ENCODE assay signal across 8 cellular contexts in the genomic region with DNA sequence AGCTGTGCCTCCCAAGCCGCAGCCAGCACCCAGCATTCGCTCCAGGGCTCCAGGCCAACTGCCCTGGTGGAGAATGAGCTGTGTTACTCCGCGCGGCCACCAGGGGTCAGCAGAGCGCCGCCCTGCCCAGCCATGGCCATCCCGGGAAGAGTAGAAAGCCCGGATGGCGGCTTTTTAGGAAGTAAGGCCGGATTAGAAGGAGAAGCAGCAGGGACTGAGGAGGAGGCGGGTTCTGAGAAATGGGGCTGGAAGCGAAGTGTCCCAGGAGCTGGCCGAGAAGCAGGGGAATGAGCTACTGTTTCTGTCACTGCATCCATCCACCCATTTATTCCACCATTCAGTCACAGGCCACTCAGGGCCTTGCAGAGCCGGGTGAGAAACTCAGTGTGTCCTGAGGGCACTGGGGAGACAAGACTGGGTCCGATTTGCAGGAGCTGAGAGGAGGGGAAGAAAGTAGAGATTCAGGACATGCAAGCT. TPM values are rescaled to one million over a fixed set of nuclear protein-coding genes. Genes with fewer than 3 reads are reported as not detected.
DNase-seq lines count a peak whose midpoint lies in the region; ATAC-seq and TF ChIP-seq lines count a peak whose summit lies in the region.

No MANE protein-coding gene starts in this region.

- no peak overlapping the region for H3K27ac ChIP-seq in breast epithelium

- no peaks in the 10 kb centered on the region for H3K9me3 Mint-ChIP-seq in activated B cell treated with CpG ODN at 0.5 μM for 24 hours

- H3K36me3 Mint-ChIP-seq in activated B cell treated with CpG ODN at 0.5 μM for 24 hours (ENCODE audit: low read depth), result no peaks in the 10 kb centered on the region

- H3K4me3 Mint-ChIP-seq in activated B cell treated with CpG ODN at 0.5 μM for 24 hours, result no peak overlapping the region

- TF ChIP-seq CTCF in GM12874 (IDR thresholded peaks at IDR 0.05; ENCODE audit: insufficient read depth, low read depth, low read length), result peak; percentile 99
- TF ChIP-seq CTCF in activated B cell treated with CpG ODN at 0.5 μM for 24 hours (IDR thresholded peaks at IDR 0.05), result peak; percentile 99
- TF ChIP-seq CTCF in breast epithelium (IDR thresholded peaks at IDR 0.05), result peak; percentile 90 to 99 (median 93)

- no peaks in the 10 kb centered on the region for H3K27me3 ChIP-seq in breast epithelium

- peak overlapping the region in 2 of 3 donors; percentile 8 to 17 for H3K4me3 ChIP-seq in breast epithelium

- H3K27ac Mint-ChIP-seq in activated B cell treated with CpG ODN at 0.5 μM for 24 hours, result no peak overlapping the region

- DNase-seq in A172 (ENCODE audit: low spot score) (peak; percentile 57), NCI-H2107 treated with DMSO at 0.1 percent for 48 hours (lab: John Stamatoyannopoulos, UW; ENCODE audit: unreplicated experiment) (peak; percentile 67), activated B cell treated with CpG ODN at 0.5 μM for 24 hours (peak; percentile 69), breast epithelium (ENCODE audit: low spot score in 2 of 2) (peak; percentile 70 to 87), kidney glomerular epithelial cell (lab: John Stamatoyannopoulos, UW) (peak; percentile 81)
- DNase-seq in stimulated activated CD4-positive, alpha-beta T cell treated with anti-CD3 and anti-CD28 coated beads, Interleukin-1b, Interleukin-23, amount 100 ng/mL, for 48 hours, result peak; percentile 51

- peaks cover 0 to 3% of the 10 kb centered on the region in 2 donors for H3K4me1 ChIP-seq in breast epithelium

- H3K36me3 ChIP-seq in breast epithelium, result no peaks in the 10 kb centered on the region

- POLR2A ChIA-PET in activated B cell treated with CpG ODN at 0.5 μM for 24 hours (lab: Charles Lee), result interaction anchor here (0.5 to 1.9 kb wide), 4 partner anchors 100 to 1170 kb away, joined by 3 to 6 read pairs (median 4); a partner anchor contains a TSS

- H3K9me3 ChIP-seq in breast epithelium, result no peaks in the 10 kb centered on the region

- TF ChIP-seq POLR2A in breast epithelium (IDR thresholded peaks at IDR 0.05), result no peak

- CTCF ChIA-PET in activated B cell treated with CpG ODN at 0.5 μM for 24 hours (lab: Charles Lee), result interaction anchor here (0.6 to 2.6 kb wide), 31 partner anchors 10 to 424 kb away, joined by 3 to 26 read pairs (median 4); no protein-coding TSS in a partner anchor

- ATAC-seq in activated B cell treated with CpG ODN at 0.5 μM for 24 hours (ENCODE audit: low read depth) (peak; percentile 82), GM18907 (IDR thresholded peaks at IDR 0.05; ENCODE audit: unreplicated experiment) (no peak)

- H3K4me1 Mint-ChIP-seq in activated B cell treated with CpG ODN at 0.5 μM for 24 hours, result peaks cover 8% of the 10 kb centered on the region

- intact Hi-C loops in activated B cell treated with CpG ODN at 0.5 μM for 24 hours (cut with micrococcal nuclease), result loop anchor here (1.0 to 5.0 kb wide), 4 partner anchors 19 to 234 kb away; no protein-coding TSS in a partner anchor
- intact Hi-C loops in breast epithelium (cut with DNase I; ENCODE audit: low total_unique reads), result no loop called here

- peaks cover 7% of the 10 kb centered on the region for H3K27me3 Mint-ChIP-seq in activated B cell treated with CpG ODN at 0.5 μM for 24 hours

RNA-seq across cellular contexts. Expression of a gene that starts 6.6 kb away (rescaled TPM):
- 0.22 TPM in 1 of 2 replicates, not detected in the other for total RNA-seq in A172 (2014; rRNA removed; shearing (Covaris generic))
- total RNA-seq in activated B cell treated with CpG ODN at 0.5 μM for 24 hours, result 0.40 and 1.3 TPM in 2 replicates
- total RNA-seq in breast epithelium, result 1 to 10 TPM in 1 of 3 donors, not detected in 2; 2.5 TPM

RNA-seq across cellular contexts. Expression of a gene that starts 35.3 kb away (rescaled TPM):
- total RNA-seq in A172 (2014; rRNA removed; shearing (Covaris generic)), result 36.3 and 45.9 TPM in 2 replicates
- total RNA-seq in activated B cell treated with CpG ODN at 0.5 μM for 24 hours (32.0 and 32.4 TPM in 2 replicates), breast epithelium (10 to 100 TPM; 31.1 to 45.7 (median 39.2) TPM)
